ENCODE assay signal across 13 cellular contexts in genomic region chr12:59636945-59637656, GRCh38.
DNase-seq lines count a peak whose midpoint lies in the region; ATAC-seq lines count a peak whose summit lies in the region.
"Had no signal": no experiment of that assay in that cellular context is flagged by ENCODE, and none has a peak within 500 bp of the region (broad histone marks: within the 10 kb centered on the region; RNA-seq: fewer than 3 reads in every experiment).

No MANE protein-coding gene starts in this region.

- in situ Hi-C loops in KBM-7 (cut with MboI; ENCODE audit: low pct_unique_long_range_greater_than_20kb, low sequenced_read_pairs), result no loop called here

- H3K9me3 Mint-ChIP-seq in stimulated activated naive B cell treated with anti-CD40 and anti-IgM and Interleukin-4, amounts not matched to agents 10 μg/mL and 1 μg/mL and 100 μg/mL, for 72 hours, result peaks cover 0 to 2% of the 10 kb centered on the region in 2 donors

- peaks cover 7 to 10% of the 10 kb centered on the region in 2 donors for H3K36me3 Mint-ChIP-seq in stimulated activated naive B cell treated with anti-CD40 and anti-IgM and Interleukin-4, amounts not matched to agents 10 μg/mL and 1 μg/mL and 100 μg/mL, for 72 hours

- ATAC-seq in activated CD4-positive, CD25-positive, alpha-beta regulatory T cell treated with anti-CD3 and anti-CD28 coated beads, Interleukin-2, amount 50 U/mL, for 24 hours, result peak; percentile 66 to 78
- peak; percentile 61 for ATAC-seq in GM21423 (IDR thresholded peaks at IDR 0.05; ENCODE audit: unreplicated experiment)
- ATAC-seq in HG03342 (IDR thresholded peaks at IDR 0.05; ENCODE audit: unreplicated experiment), result peak; percentile 46
- peak; percentile 90 to 92 for ATAC-seq in stimulated activated naive B cell treated with anti-CD40 and anti-IgM and Interleukin-4, amounts not matched to agents 10 μg/mL and 1 μg/mL and 100 μg/mL, for 72 hours (replicated peaks)
- no peak for ATAC-seq in GM21737 (IDR thresholded peaks at IDR 0.05; ENCODE audit: unreplicated experiment)
- ATAC-seq in HG03139 (IDR thresholded peaks at IDR 0.05; ENCODE audit: unreplicated experiment), result no peak

- peak overlapping the region; percentile 27 for H3K27ac Mint-ChIP-seq in stimulated activated naive B cell treated with anti-CD40 and anti-IgM and Interleukin-4, amounts not matched to agents 10 μg/mL and 1 μg/mL and 100 μg/mL, for 72 hours
- H3K27ac Mint-ChIP-seq: IgD-negative memory B cell had no signal

- peak overlapping the region; percentile 63 to 69 for H3K4me3 Mint-ChIP-seq in stimulated activated naive B cell treated with anti-CD40 and anti-IgM and Interleukin-4, amounts not matched to agents 10 μg/mL and 1 μg/mL and 100 μg/mL, for 72 hours

- no peak for DNase-seq in activated CD4-positive, CD25-positive, alpha-beta regulatory T cell (lab: John Stamatoyannopoulos, UW)
- DNase-seq in stimulated activated naive B cell treated with anti-CD40 and anti-IgM and Interleukin-4, amounts not matched to agents 10 μg/mL and 1 μg/mL and 100 μg/mL, for 72 hours, result no peak
- DNase-seq in KBM-7, result no peak
- DNase-seq: 8988T; effector CD8-positive, alpha-beta T cell; NCI-H2029; stimulated activated CD4-positive, alpha-beta T cell treated with anti-CD3 and anti-CD28 coated beads, Interleukin-12 subunit alpha, Interleukin-12 subunit beta, amount 100 ng/mL, for 4 hours had no signal

- no peaks in the 10 kb centered on the region for H3K27me3 Mint-ChIP-seq in stimulated activated naive B cell treated with anti-CD40 and anti-IgM and Interleukin-4, amounts not matched to agents 10 μg/mL and 1 μg/mL and 100 μg/mL, for 72 hours
- H3K27me3 Mint-ChIP-seq: IgD-negative memory B cell had no signal

- H3K4me1 Mint-ChIP-seq in stimulated activated naive B cell treated with anti-CD40 and anti-IgM and Interleukin-4, amounts not matched to agents 10 μg/mL and 1 μg/mL and 100 μg/mL, for 72 hours, result peaks cover 28 to 49% of the 10 kb centered on the region in 2 donors

Comparison
In these comparisons a context has a peak if more than half of its experiments do, and no peak if none do; other contexts are left out.
1. ATAC-seq: peak in activated CD4-positive, CD25-positive, alpha-beta regulatory T cell treated with anti-CD3 and anti-CD28 coated beads, Interleukin-2, amount 50 U/mL, for 24 hours (2 of 2), GM21423 (single experiment), HG03342 (single experiment) and stimulated activated naive B cell treated with anti-CD40 and anti-IgM and Interleukin-4, amounts not matched to agents 10 μg/mL and 1 μg/mL and 100 μg/mL, for 72 hours (2 of 2); none in GM21737 (single experiment) and HG03139 (single experiment).